8 cellular contexts compared by ENCODE assay signal in genomic region chr12:105084251-105085250, GRCh38. TPM values are rescaled to one million over a fixed set of nuclear protein-coding genes. Genes with fewer than 3 reads are reported as not detected.
DNase-seq lines count a peak whose midpoint lies in the region; ATAC-seq and TF ChIP-seq lines count a peak whose summit lies in the region.

ALDH1L2 (minus strand) TSS chr12:105084458; CDS start chr12:105084436, 22 bp downstream.

- H3K27ac ChIP-seq in esophagus muscularis mucosa (replicated peaks in 1 of 4), result peak within 1 kb of the TSS; percentile 65 to 75 (median 69)
- H3K27ac ChIP-seq in muscle layer of colon (ENCODE audit: low read depth, low read length), result peak within 1 kb of the TSS; percentile 63

- TF ChIP-seq CTCF in GM10248 (IDR thresholded peaks at IDR 0.05; ENCODE audit: control extremely low read depth, extremely low read depth, low read depth, missing control alignments) (no peak), esophagus muscularis mucosa (IDR thresholded peaks at IDR 0.05) (no peak)

- 38% methylated on average over 40 of the region's 75 CpGs for WGBS in esophagus muscularis mucosa

- TF ChIP-seq POLR2A in esophagus muscularis mucosa (IDR thresholded peaks at IDR 0.05; ENCODE audit: low read depth), result no peak

- H3K4me1 ChIP-seq in esophagus muscularis mucosa (peaks cover 9 to 26% (median 22%) of the 10 kb centered on the region in 4 donors), muscle layer of colon (ENCODE audit: insufficient read depth, low read length) (peaks cover 6% of the 10 kb centered on the region)

- H3K9ac ChIP-seq in muscle layer of colon (ENCODE audit: low read length), result peak within 1 kb of the TSS; percentile 44

- intact Hi-C loops in esophagus muscularis mucosa (cut with DNase I), result no loop called here

- peaks cover 5% of the 10 kb centered on the region for H3K9me3 Mint-ChIP-seq in activated T-cell treated with anti-CD3 and anti-CD28 coated beads, Interleukin-2, amount 50 U/mL, for 24 hours

- CTCF ChIA-PET in GM10248 (lab: Yijun Ruan, JAX), result interaction anchor here (0.8 to 3.9 kb wide), 2 partner anchors 11 to 13 kb away, joined by 3 to 12 read pairs; no protein-coding TSS in a partner anchor
- CTCF ChIA-PET in HEK293T (lab: Yijun Ruan, JAX), result interaction anchor here (0.6 kb wide), 1 partner anchor 1067 kb away, joined by 4 read pairs; no protein-coding TSS in a partner anchor

- H3K36me3 Mint-ChIP-seq in activated T-cell treated with anti-CD3 and anti-CD28 coated beads, Interleukin-2, amount 50 U/mL, for 24 hours (ENCODE audit: low read depth), result peaks cover 2% of the 10 kb centered on the region

- H3K27me3 ChIP-seq in esophagus muscularis mucosa, result no peaks in the 10 kb centered on the region
- no peaks in the 10 kb centered on the region for H3K27me3 ChIP-seq in muscle layer of colon (ENCODE audit: control insufficient read depth in 1 of 2, insufficient read depth in 2 of 2, low read length in 2 of 2)

- DNase-seq in GM10248 (ENCODE audit: extremely low spot score) (peak; percentile 76), HEK293T (ENCODE audit: extremely low spot score) (peak; percentile 85), NCI-H510A (lab: John Stamatoyannopoulos, UW) (peak; percentile 11), esophagus muscularis mucosa (ENCODE audit: extremely low spot score) (peak; percentile 95)
- DNase-seq in activated T-cell treated with anti-CD3 and anti-CD28 coated beads, Interleukin-2, amount 50 U/mL, for 24 hours, result peak; percentile 66
- peak; percentile 34 for DNase-seq in stimulated activated naive CD4-positive, alpha-beta T cell treated with Interleukin-2 at 50 U/mL for 16 hours (lab: John Stamatoyannopoulos, UW)

- TF ChIP-seq EP300 in esophagus muscularis mucosa (IDR thresholded peaks at IDR 0.05), result no peak

- H3K36me3 ChIP-seq in esophagus muscularis mucosa, result no peaks in the 10 kb centered on the region
- no peaks in the 10 kb centered on the region for H3K36me3 ChIP-seq in muscle layer of colon (ENCODE audit: insufficient read depth, low read length)

- H3K9me3 ChIP-seq in esophagus muscularis mucosa, result no peaks in the 10 kb centered on the region
- no peaks in the 10 kb centered on the region for H3K9me3 ChIP-seq in muscle layer of colon (ENCODE audit: low read length)

- no peak for ATAC-seq in GM18870 (IDR thresholded peaks at IDR 0.05; ENCODE audit: unreplicated experiment)

- H3K27ac Mint-ChIP-seq in activated T-cell treated with anti-CD3 and anti-CD28 coated beads, Interleukin-2, amount 50 U/mL, for 24 hours, result no peak within 1 kb of the TSS

- H3K4me1 Mint-ChIP-seq in activated T-cell treated with anti-CD3 and anti-CD28 coated beads, Interleukin-2, amount 50 U/mL, for 24 hours (ENCODE audit: low read depth), result peaks cover 7% of the 10 kb centered on the region

- peak within 1 kb of the TSS; percentile 76 for H3K4me3 Mint-ChIP-seq in activated T-cell treated with anti-CD3 and anti-CD28 coated beads, Interleukin-2, amount 50 U/mL, for 24 hours

- peak within 1 kb of the TSS; percentile 62 to 68 (median 64) for H3K4me3 ChIP-seq in esophagus muscularis mucosa
- H3K4me3 ChIP-seq in muscle layer of colon (ENCODE audit: low read depth in 1 of 2, low read length in 2 of 2), result peak within 1 kb of the TSS; percentile 47 to 87

- H3K27me3 Mint-ChIP-seq in activated T-cell treated with anti-CD3 and anti-CD28 coated beads, Interleukin-2, amount 50 U/mL, for 24 hours, result peaks cover 39% of the 10 kb centered on the region

- POLR2A ChIA-PET in GM10248 (lab: Yijun Ruan, JAX), result no interaction called here
- POLR2A ChIA-PET in HEK293T (lab: Yijun Ruan, JAX), result interaction anchor here (0.9 kb wide), 1 partner anchor 22 kb away, joined by 4 read pairs; no protein-coding TSS in a partner anchor

TF ChIP-seq in HEK293T, 16 proteins besides CTCF, POLR2A, EP300 and RAD21:
- no peak for TF ChIP-seq ZNF384 (IDR thresholded peaks at IDR 0.05)
- TF ChIP-seq ELF4 (IDR thresholded peaks at IDR 0.05), result no peak
- no peak for TF ChIP-seq LEF1 (IDR thresholded peaks at IDR 0.05; ENCODE audit: borderline replicate concordance)
- TF ChIP-seq SP1 (IDR thresholded peaks at IDR 0.05), result no peak
- no peak for TF ChIP-seq SUZ12 (IDR thresholded peaks at IDR 0.05)
- TF ChIP-seq FOXK2 (IDR thresholded peaks at IDR 0.05), result no peak
- TF ChIP-seq L3MBTL2 (conservative IDR thresholded peaks at IDR 0.05), result no peak
- no peak for TF ChIP-seq ARNT (IDR thresholded peaks at IDR 0.05)
- TF ChIP-seq PKNOX1 (IDR thresholded peaks at IDR 0.05), result no peak
- no peak for TF ChIP-seq HDGF (IDR thresholded peaks at IDR 0.05; ENCODE audit: borderline replicate concordance)
- no peak for TF ChIP-seq FOXM1 (IDR thresholded peaks at IDR 0.05; ENCODE audit: borderline replicate concordance)
- TF ChIP-seq TARDBP (IDR thresholded peaks at IDR 0.05), result no peak
- TF ChIP-seq BHLHE40 (IDR thresholded peaks at IDR 0.05; ENCODE audit: borderline replicate concordance), result no peak

RNA-seq across cellular contexts. Expression of gene ALDH1L2, which starts in this region (rescaled TPM):
- total RNA-seq in esophagus muscularis mucosa, result 10 to 100 TPM in 1 of 4 donors, 1 to 10 TPM in 3; 2.3 to 10.4 (median 5.2) TPM

Comparison
In these comparisons a context has a peak if more than half of its experiments do, and no peak if none do; other contexts are left out.
1. DNase-seq: peak in every context shown above with its lines; median percentile 95 in esophagus muscularis mucosa; 85 in HEK293T; 76 in GM10248; 66 in activated T-cell treated with anti-CD3 and anti-CD28 coated beads, Interleukin-2, amount 50 U/mL, for 24 hours; 34 in stimulated activated naive CD4-positive, alpha-beta T cell treated with Interleukin-2 at 50 U/mL for 16 hours; 11 in NCI-H510A.